Comparison of ENCODE assay signal across 8 cellular contexts in genomic region chr4:182808673-182809416, GRCh38.
A peak's percentile ranks its signal among the peaks of the same experiment; 100 is the strongest.
DNase-seq lines count a peak whose midpoint lies in the region; ATAC-seq, FAIRE-seq and TF ChIP-seq lines count a peak whose summit lies in the region.

No MANE protein-coding gene starts in this region.

- H3K9me3 ChIP-seq in GM12878 (replicated peaks; ENCODE audit: control insufficient read depth, insufficient read depth, low read length), result peaks cover 7% of the 10 kb centered on the region; the same call in 2 of the 3 replicates

- H3K9ac ChIP-seq in GM12878 (ENCODE audit: control insufficient read depth, insufficient read depth, low read length), result peak overlapping the region; percentile 40; the same call in 1 of the 2 replicates

- 46% methylated on average over 25 of the region's 25 CpGs for WGBS in GM12878 (ENCODE audit: insufficient coverage, insufficient replicate concordance, low lambda C conversion rate, missing lambda C conversion rate)

- TF ChIP-seq POLR2A in GM12878 (IDR thresholded peaks at IDR 0.05; ENCODE audit: low read depth, low read length), result 0 out of 2 replicates have a peak, but pooled peaks have one; percentile 29

- no peaks in the 10 kb centered on the region for H3K36me3 ChIP-seq in GM12878 (ENCODE audit: control insufficient read depth in 2 of 2, insufficient read depth in 2 of 2, low read length in 1 of 2)

- ATAC-seq in GM18873 (IDR thresholded peaks at IDR 0.05; ENCODE audit: low FRiP score, unreplicated experiment), result peak; percentile 65
- peak; percentile 81 for ATAC-seq in HG02884 (IDR thresholded peaks at IDR 0.05; ENCODE audit: unreplicated experiment)
- ATAC-seq in GM12878, result peak; percentile 90

- intact Hi-C loops in GM12878 (cut with micrococcal nuclease; ENCODE audit: unreplicated experiment), result loop anchor here (1.0 to 10.0 kb wide), 4 partner anchors 116 to 1664 kb away; no protein-coding TSS in a partner anchor

- no peaks in the 10 kb centered on the region for H3K79me2 ChIP-seq in GM12878 (ENCODE audit: control insufficient read depth, insufficient read depth, low read length)

- no peak for TF ChIP-seq CTCF in RWPE1 (conservative IDR thresholded peaks at IDR 0.05; ENCODE audit: low read depth)
- TF ChIP-seq CTCF in GM12878 (IDR thresholded peaks at IDR 0.05 in 2 of 3, conservative IDR thresholded peaks at IDR 0.05 in 1 of 3; ENCODE audit: control insufficient read depth in 2 of 3, extremely low read depth in 1 of 3, insufficient read depth in 1 of 3, low read depth in 3 of 3, low read length in 3 of 3), result no peak

- H3K4me1 ChIP-seq in GM12878 (ENCODE audit: control insufficient read depth, insufficient read depth, low read length), result peaks cover 24% of the 10 kb centered on the region

- in situ Hi-C loops in GM12878 (cut with MboI), result loop anchor here (5.0 kb wide), 1 partner anchor 327 kb away; no protein-coding TSS in a partner anchor

- peak; percentile 83 for FAIRE-seq in GM12878 (lab: Jason Lieb, UNC)

- H3K4me3 ChIP-seq in GM12878, result no peak overlapping the region; the same call in 1 of the 2 replicates

- DNase-seq in RWPE1 (ENCODE audit: low spot score) (peak; percentile 22), GM12878 (ENCODE audit: low read depth, low spot score) (peak; percentile 55), kidney glomerular epithelial cell (lab: John Stamatoyannopoulos, UW) (no peak), hippocampal formation (lab: John Stamatoyannopoulos, UW) (no peak), NCI-H187 (lab: John Stamatoyannopoulos, UW) (no peak)

- BruUV-seq in GM12878 (replicated peaks; lab: Mats Ljungman, UMichigan), result no TSS peak

- POLR2A ChIA-PET in RWPE1 (lab: Yijun Ruan, JAX; ENCODE audit: low non-redundant PET) (no interaction called here), GM12878 (lab: Charles Lee) (interaction anchor here (1.1 kb wide), 1 partner anchor 109 kb away, joined by 4 read pairs; no protein-coding TSS in a partner anchor)

- TF ChIP-seq RAD21 in GM12878 (IDR thresholded peaks at IDR 0.05; ENCODE audit: insufficient read depth, low read depth, low read length), result no peak

- peak overlapping the region; percentile 57 for H3K4me3 Mint-ChIP-seq in stimulated activated naive CD8-positive, alpha-beta T cell treated with anti-CD3 and anti-CD28 coated beads, Interleukin-15, Interleukin-2, amounts not matched to agents 100 ng/mL and 50 ng/mL, for 24 hours

- H3K27ac Mint-ChIP-seq in stimulated activated naive CD8-positive, alpha-beta T cell treated with anti-CD3 and anti-CD28 coated beads, Interleukin-15, Interleukin-2, amounts not matched to agents 100 ng/mL and 50 ng/mL, for 24 hours, result peak overlapping the region; percentile 72

- H3K27me3 Mint-ChIP-seq in stimulated activated naive CD8-positive, alpha-beta T cell treated with anti-CD3 and anti-CD28 coated beads, Interleukin-15, Interleukin-2, amounts not matched to agents 100 ng/mL and 50 ng/mL, for 24 hours, result peaks cover 7% of the 10 kb centered on the region

- no peaks in the 10 kb centered on the region for H3K27me3 ChIP-seq in GM12878 (replicated peaks in 1 of 2; ENCODE audit: control insufficient read depth in 2 of 2, insufficient read depth in 2 of 2, low read length in 1 of 2)

- RAD21 ChIA-PET in GM12878 (lab: Charles Lee; ENCODE audit: unreplicated experiment), result interaction anchor here (1.0 to 1.2 kb wide), 3 partner anchors 109 to 333 kb away, joined by 3 to 9 read pairs (median 8); no protein-coding TSS in a partner anchor

- peaks cover 4% of the 10 kb centered on the region for H3K36me3 Mint-ChIP-seq in stimulated activated naive CD8-positive, alpha-beta T cell treated with anti-CD3 and anti-CD28 coated beads, Interleukin-15, Interleukin-2, amounts not matched to agents 100 ng/mL and 50 ng/mL, for 24 hours (ENCODE audit: low read depth)

- peak overlapping the region; percentile 71 for H3K4me2 ChIP-seq in GM12878 (ENCODE audit: control insufficient read depth, insufficient read depth)

- SMC1A ChIA-PET in GM12878 (lab: Charles Lee; ENCODE audit: uncharacterized antibody, unreplicated experiment), result interaction anchor here (0.8 to 1.0 kb wide), 4 partner anchors 107 to 453 kb away, joined by 3 to 6 read pairs (median 3); no protein-coding TSS in a partner anchor

- H3K4me1 Mint-ChIP-seq in stimulated activated naive CD8-positive, alpha-beta T cell treated with anti-CD3 and anti-CD28 coated beads, Interleukin-15, Interleukin-2, amounts not matched to agents 100 ng/mL and 50 ng/mL, for 24 hours (ENCODE audit: low read depth), result peaks cover 9% of the 10 kb centered on the region

- CTCF ChIA-PET in RWPE1 (lab: Yijun Ruan, JAX) (interaction anchor here (0.6 kb wide), 2 partner anchors 44 to 127 kb away, joined by 3 read pairs; no protein-coding TSS in a partner anchor), GM12878 (lab: Yijun Ruan, JAX) (interaction anchor here (1.0 to 1.2 kb wide), 2 partner anchors 116 to 331 kb away, joined by 3 to 19 read pairs; no protein-coding TSS in a partner anchor)

- H3K27ac ChIP-seq in RWPE1, result peak overlapping the region; percentile 57
- peak overlapping the region; percentile 82 for H3K27ac ChIP-seq in GM12878 (ENCODE audit: control insufficient read depth, insufficient read depth)

- no peaks in the 10 kb centered on the region for H4K20me1 ChIP-seq in GM12878 (ENCODE audit: control insufficient read depth, insufficient read depth)

- peak; percentile 6 to 22; a peak in 1 of 4 replicates for TF ChIP-seq EP300 in GM12878 (IDR thresholded peaks at IDR 0.05; ENCODE audit: borderline replicate concordance in 1 of 2, control insufficient read depth in 1 of 2, low read depth in 2 of 2, low read length in 2 of 2)

- peaks cover 12% of the 10 kb centered on the region for H3K9me3 Mint-ChIP-seq in stimulated activated naive CD8-positive, alpha-beta T cell treated with anti-CD3 and anti-CD28 coated beads, Interleukin-15, Interleukin-2, amounts not matched to agents 100 ng/mL and 50 ng/mL, for 24 hours

- peak overlapping the region; percentile 77 for H2AFZ ChIP-seq in GM12878 (ENCODE audit: control insufficient read depth, low read depth, low read length)

TF ChIP-seq in GM12878, 131 proteins besides CTCF, POLR2A, EP300 and RAD21 (continues in another document):
- no peak for TF ChIP-seq ZNF592 (IDR thresholded peaks at IDR 0.05)
- no peak for TF ChIP-seq YBX1 (IDR thresholded peaks at IDR 0.05)
- peak; percentile 26 to 63; a peak in 2 of 4 replicates for TF ChIP-seq BHLHE40 (IDR thresholded peaks at IDR 0.05; ENCODE audit: borderline replicate concordance in 1 of 2, low read depth in 2 of 2, low read length in 1 of 2)
- TF ChIP-seq SPI1 (IDR thresholded peaks at IDR 0.05; ENCODE audit: borderline replicate concordance, insufficient read depth, low read depth, low read length), result 0 out of 2 replicates have a peak, but pooled peaks have one; percentile 2
- peak; percentile 51; the same call in 1 of the 2 replicates for TF ChIP-seq CBFB (IDR thresholded peaks at IDR 0.05; ENCODE audit: low read depth)
- TF ChIP-seq ATF7 (IDR thresholded peaks at IDR 0.05; ENCODE audit: low read depth), result peak; percentile 42; the same call in 1 of the 2 replicates
- peak; percentile 68 for TF ChIP-seq IKZF1 (conservative IDR thresholded peaks at IDR 0.05)
- 0 out of 2 replicates have a peak, but pooled peaks have one; percentile 42 for TF ChIP-seq MTA3 (IDR thresholded peaks at IDR 0.05; ENCODE audit: borderline replicate concordance, low read length)
- TF ChIP-seq RUNX3 (IDR thresholded peaks at IDR 0.05; ENCODE audit: low read length), result peak; percentile 91
- peak; percentile 13 for TF ChIP-seq RELA (IDR thresholded peaks at IDR 0.05; ENCODE audit: borderline replicate concordance, partially characterized antibody)
- TF ChIP-seq FOXM1 (IDR thresholded peaks at IDR 0.05; ENCODE audit: low read depth, low read length), result 0 out of 2 replicates have a peak, but pooled peaks have one; percentile 29
- no peak for TF ChIP-seq SMARCA5 (IDR thresholded peaks at IDR 0.05)
- peak; percentile 39 for TF ChIP-seq NR2C2 (IDR thresholded peaks at IDR 0.05; ENCODE audit: borderline replicate concordance, control insufficient read depth, insufficient read length, low read depth)
- TF ChIP-seq HDGF (IDR thresholded peaks at IDR 0.05), result no peak
- 0 out of 2 replicates have a peak, but pooled peaks have one; percentile 41 for TF ChIP-seq DPF2 (IDR thresholded peaks at IDR 0.05)

Comparison
In these comparisons a context has a peak if more than half of its experiments do, and no peak if none do; other contexts are left out.
1. DNase-seq: peak in RWPE1 (single experiment) and GM12878 (single experiment); none in kidney glomerular epithelial cell (single experiment), hippocampal formation (0 of 2) and NCI-H187 (0 of 2).
2. Peak in every context shown above with its lines, with median percentiles within 50 percentile points of each other: ATAC-seq.